ENCODE assay signal across 32 cellular contexts in the genomic region with DNA sequence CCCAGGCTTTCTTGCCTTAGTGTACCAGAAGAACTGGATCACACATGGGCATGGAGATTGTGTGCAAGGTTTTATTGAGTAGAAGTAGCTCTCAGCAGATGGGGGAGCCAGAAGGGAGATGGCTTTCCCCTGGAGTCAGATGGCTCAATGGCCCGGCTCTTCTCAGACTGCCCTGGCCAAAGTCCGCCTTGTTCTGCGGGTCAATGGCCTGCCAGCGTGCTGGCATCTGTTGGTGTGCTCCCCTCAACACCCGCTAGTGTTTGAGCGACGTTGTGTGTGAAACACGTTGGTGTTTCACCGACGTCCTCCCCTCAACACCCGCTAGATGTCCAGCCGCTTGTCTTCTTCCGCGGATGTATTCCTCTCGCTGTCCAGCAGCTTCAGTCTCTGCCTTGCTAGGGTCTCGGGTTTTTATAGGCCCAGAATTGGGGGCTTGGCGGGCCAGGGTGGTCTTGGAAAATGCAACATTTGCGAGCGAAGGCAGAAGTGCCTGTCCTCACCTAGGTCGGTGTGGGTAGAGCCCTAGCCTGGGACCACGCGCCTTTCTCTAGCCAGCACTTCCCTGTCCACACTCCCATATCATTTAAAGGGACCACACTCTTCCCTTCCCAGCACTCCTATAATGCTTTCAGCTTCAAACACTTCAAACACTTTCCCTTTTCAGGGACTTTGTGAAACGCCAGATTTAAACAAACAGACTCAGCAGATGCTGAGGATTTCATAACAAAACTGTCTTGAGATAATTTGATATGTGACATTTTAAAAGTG. TPM values are rescaled to one million over a fixed set of nuclear protein-coding genes. Genes with fewer than 3 reads are reported as not detected.
"Had no signal": no experiment of that assay in that cellular context is flagged by ENCODE, and none has a peak within 500 bp of the region (broad histone marks: within the 10 kb centered on the region; RNA-seq: fewer than 3 reads in every experiment).

No MANE protein-coding gene starts in this region.

- H3K4me3 ChIP-seq: ascending aorta, breast epithelium, cardiac muscle cell, coronary artery, dorsolateral prefrontal cortex, gastrocnemius medialis, heart right ventricle had no signal

- H3K4me1 ChIP-seq: ascending aorta, breast epithelium, foreskin keratinocyte, gastrocnemius medialis, heart right ventricle had no signal

- H3K36me3 ChIP-seq: ascending aorta, breast epithelium, cardiac muscle cell, gastrocnemius medialis, heart right ventricle had no signal

- H3K36me3 Mint-ChIP-seq: activated CD4-positive, alpha-beta memory T cell treated with anti-CD3 and anti-CD28 coated beads for 36 hours; activated CD8-positive, alpha-beta memory T cell treated with anti-CD3 and anti-CD28 coated beads, Interleukin-2, amount 10 ng/mL, durations not matched to agents 7 days and 5 days; activated naive CD4-positive, alpha-beta T cell treated with anti-CD3 and anti-CD28 coated beads, Interleukin-2, amount 10 ng/mL, durations not matched to agents 7 days and 5 days; activated naive CD8-positive, alpha-beta T cell treated with anti-CD3 and anti-CD28 coated beads, Interleukin-2, amount 10 ng/mL, durations not matched to agents 7 days and 5 days; brain had no signal

- H3K9me3 ChIP-seq: ascending aorta, gastrocnemius medialis had no signal

- H3K27me3 Mint-ChIP-seq: activated CD4-positive, alpha-beta T cell treated with anti-CD3 and anti-CD28 coated beads, Interleukin-2, amount 10 ng/mL, durations not matched to agents 24 days and 14 days; activated CD8-positive, alpha-beta memory T cell treated with anti-CD3 and anti-CD28 coated beads, Interleukin-2, amount 10 ng/mL, durations not matched to agents 7 days and 5 days; activated naive CD4-positive, alpha-beta T cell treated with anti-CD3 and anti-CD28 coated beads, Interleukin-2, amount 10 ng/mL, durations not matched to agents 7 days and 5 days; dendritic cell treated with granulocyte-macrophage colony-stimulating factor and Interleukin-4, amounts not matched to agents 40 ng/mL and 50 ng/mL, for 4 days had no signal

- DNase-seq: activated CD4-positive, alpha-beta memory T cell treated with anti-CD3 and anti-CD28 coated beads for 36 hours; activated CD4-positive, alpha-beta T cell treated with anti-CD3 and anti-CD28 coated beads for 36 hours; activated CD4-positive, alpha-beta T cell treated with anti-CD3 and anti-CD28 coated beads, Interleukin-2, amount 10 ng/mL, durations not matched to agents 24 days and 14 days; activated CD4-positive, CD25-positive, alpha-beta regulatory T cell; activated CD4-positive, CD25-positive, alpha-beta regulatory T cell treated with anti-CD3 and anti-CD28 coated beads, Interleukin-2, amount 50 U/mL, for 72 hours; activated CD8-positive, alpha-beta memory T cell treated with anti-CD3 and anti-CD28 coated beads, Interleukin-2, amount 10 ng/mL, durations not matched to agents 7 days and 5 days; activated CD8-positive, alpha-beta memory T cell treated with anti-CD3 and anti-CD28 coated beads, Interleukin-2, amount 50 U/mL, for 4 hours; activated CD8-positive, alpha-beta T cell treated with anti-CD3 and anti-CD28 coated beads, Interleukin-2, amount 10 ng/mL, durations not matched to agents 7 days and 5 days; activated gamma-delta T cell; activated naive CD4-positive, alpha-beta T cell; activated naive CD4-positive, alpha-beta T cell treated with anti-CD3 and anti-CD28 coated beads, Interleukin-2, amount 10 ng/mL, durations not matched to agents 7 days and 5 days; activated naive CD8-positive, alpha-beta T cell treated with anti-CD3 and anti-CD28 coated beads, Interleukin-2, amount 10 ng/mL, durations not matched to agents 7 days and 5 days; activated T-cell treated with anti-CD3 and anti-CD28 coated beads, Interleukin-2, amount 50 U/mL, for 1 hour; activated T-cell treated with anti-CD3 and anti-CD28 coated beads, Interleukin-2, amount 50 U/mL, for 72 hours; central memory CD4-positive, alpha-beta T cell; cerebellar nuclear complex; dorsolateral prefrontal cortex; effector memory CD4-positive, alpha-beta T cell; endodermal cell; foreskin keratinocyte; gastrocnemius medialis; glutamatergic neuron; heart right ventricle; T-helper 2 cell had no signal

- H3K4me3 Mint-ChIP-seq: activated CD4-positive, alpha-beta memory T cell treated with anti-CD3 and anti-CD28 coated beads for 36 hours; activated CD4-positive, alpha-beta T cell treated with anti-CD3 and anti-CD28 coated beads for 36 hours; activated CD4-positive, alpha-beta T cell treated with anti-CD3 and anti-CD28 coated beads, Interleukin-2, amount 10 ng/mL, durations not matched to agents 24 days and 14 days; activated CD8-positive, alpha-beta memory T cell treated with anti-CD3 and anti-CD28 coated beads, Interleukin-2, amount 10 ng/mL, durations not matched to agents 7 days and 5 days; activated CD8-positive, alpha-beta T cell treated with anti-CD3 and anti-CD28 coated beads, Interleukin-2, amount 10 ng/mL, durations not matched to agents 7 days and 5 days; activated naive CD4-positive, alpha-beta T cell treated with anti-CD3 and anti-CD28 coated beads, Interleukin-2, amount 10 ng/mL, durations not matched to agents 7 days and 5 days; activated naive CD8-positive, alpha-beta T cell treated with anti-CD3 and anti-CD28 coated beads, Interleukin-2, amount 10 ng/mL, durations not matched to agents 7 days and 5 days; activated T-cell treated with anti-CD3 and anti-CD28 coated beads, Interleukin-2, amount 50 U/mL, for 72 hours; brain; dendritic cell treated with granulocyte-macrophage colony-stimulating factor and Interleukin-4, amounts not matched to agents 40 ng/mL and 50 ng/mL, for 4 days; endodermal cell had no signal

- H3K27me3 ChIP-seq: ascending aorta, breast epithelium, cardiac muscle cell, foreskin keratinocyte, gastrocnemius medialis, heart right ventricle had no signal

- H3K4me1 Mint-ChIP-seq: activated CD4-positive, alpha-beta T cell treated with anti-CD3 and anti-CD28 coated beads for 36 hours; activated CD4-positive, alpha-beta T cell treated with anti-CD3 and anti-CD28 coated beads, Interleukin-2, amount 10 ng/mL, durations not matched to agents 24 days and 14 days; activated CD8-positive, alpha-beta memory T cell treated with anti-CD3 and anti-CD28 coated beads, Interleukin-2, amount 10 ng/mL, durations not matched to agents 7 days and 5 days; activated naive CD4-positive, alpha-beta T cell treated with anti-CD3 and anti-CD28 coated beads, Interleukin-2, amount 10 ng/mL, durations not matched to agents 7 days and 5 days; activated naive CD8-positive, alpha-beta T cell treated with anti-CD3 and anti-CD28 coated beads, Interleukin-2, amount 10 ng/mL, durations not matched to agents 7 days and 5 days; brain had no signal

- H3K27ac ChIP-seq: ascending aorta, breast epithelium, cardiac muscle cell, coronary artery, dorsolateral prefrontal cortex, foreskin keratinocyte, gastrocnemius medialis, heart right ventricle had no signal

- ATAC-seq: activated CD4-positive, alpha-beta T cell treated with anti-CD3 and anti-CD28 coated beads for 36 hours; activated CD8-positive, alpha-beta memory T cell treated with anti-CD3 and anti-CD28 coated beads, Interleukin-2, amount 10 ng/mL, durations not matched to agents 7 days and 5 days; activated CD8-positive, alpha-beta T cell treated with anti-CD3 and anti-CD28 coated beads, Interleukin-2, amount 10 ng/mL, durations not matched to agents 7 days and 5 days; activated naive CD4-positive, alpha-beta T cell treated with anti-CD3 and anti-CD28 coated beads, Interleukin-2, amount 50 U/mL, for 72 hours; activated T-cell treated with anti-CD3 and anti-CD28 coated beads, Interleukin-2, amount 50 U/mL, for 72 hours; esophagus mucosa; foreskin keratinocyte; gastrocnemius medialis; heart right ventricle had no signal

- H3K27ac Mint-ChIP-seq: activated CD4-positive, alpha-beta memory T cell treated with anti-CD3 and anti-CD28 coated beads for 36 hours; activated CD4-positive, alpha-beta T cell treated with anti-CD3 and anti-CD28 coated beads for 36 hours; activated CD4-positive, alpha-beta T cell treated with anti-CD3 and anti-CD28 coated beads, Interleukin-2, amount 10 ng/mL, durations not matched to agents 24 days and 14 days; activated CD8-positive, alpha-beta memory T cell treated with anti-CD3 and anti-CD28 coated beads, Interleukin-2, amount 10 ng/mL, durations not matched to agents 7 days and 5 days; activated CD8-positive, alpha-beta T cell treated with anti-CD3 and anti-CD28 coated beads, Interleukin-2, amount 10 ng/mL, durations not matched to agents 7 days and 5 days; activated naive CD4-positive, alpha-beta T cell treated with anti-CD3 and anti-CD28 coated beads, Interleukin-2, amount 10 ng/mL, durations not matched to agents 7 days and 5 days; activated naive CD4-positive, alpha-beta T cell treated with anti-CD3 and anti-CD28 coated beads, Interleukin-2, amount 50 U/mL, for 72 hours; activated naive CD8-positive, alpha-beta T cell treated with anti-CD3 and anti-CD28 coated beads, Interleukin-2, amount 10 ng/mL, durations not matched to agents 7 days and 5 days; activated T-cell treated with anti-CD3 and anti-CD28 coated beads, Interleukin-2, amount 50 U/mL, for 72 hours; dendritic cell treated with granulocyte-macrophage colony-stimulating factor and Interleukin-4, amounts not matched to agents 40 ng/mL and 50 ng/mL, for 4 days; endodermal cell had no signal

RNA-seq across cellular contexts. Expression of a gene that starts 21.1 kb away (rescaled TPM):
- total RNA-seq: ascending aorta had no signal
- polyA plus RNA-seq: heart right ventricle had no signal
